ENCODE assay signal across 14 cellular contexts in the genomic region with DNA sequence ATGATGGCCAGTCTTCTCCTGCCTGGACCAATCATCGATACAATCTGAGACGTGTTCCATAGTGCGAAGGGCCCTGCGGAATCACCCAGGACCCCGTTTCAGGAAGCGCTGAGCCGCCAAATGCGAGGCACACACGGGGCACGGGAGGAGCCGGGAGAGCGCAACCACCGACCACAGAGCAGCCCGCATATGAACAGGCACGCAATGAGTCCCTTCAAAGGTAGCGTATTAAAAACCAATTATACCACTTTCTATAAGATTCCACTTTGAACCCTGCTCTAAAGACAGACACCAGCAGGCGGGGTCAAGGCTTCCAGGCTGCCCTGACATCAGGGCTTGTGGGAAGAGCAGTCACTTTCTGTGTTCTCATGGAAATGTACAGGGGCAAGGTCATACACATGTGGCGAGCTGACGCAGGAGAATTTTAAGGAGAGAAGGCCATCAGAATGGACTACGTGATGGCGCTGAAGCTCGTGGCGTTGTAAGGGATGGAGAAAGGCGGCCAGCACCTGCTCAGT. TPM values are rescaled to one million over a fixed set of nuclear protein-coding genes. Genes with fewer than 3 reads are reported as not detected.
DNase-seq lines count a peak whose midpoint lies in the region; ATAC-seq and TF ChIP-seq lines count a peak whose summit lies in the region.
"Had no signal": no experiment of that assay in that cellular context is flagged by ENCODE, and none has a peak within 500 bp of the region (broad histone marks: within the 10 kb centered on the region; RNA-seq: fewer than 3 reads in every experiment).

No MANE protein-coding gene starts in this region.

- TF ChIP-seq CTCF in activated CD8-positive, alpha-beta T cell treated with anti-CD3 and anti-CD28 coated beads for 36 hours (IDR thresholded peaks at IDR 0.05): no peak
- TF ChIP-seq CTCF in activated B cell treated with CpG ODN at 0.5 μM for 24 hours (IDR thresholded peaks at IDR 0.05): no peak
- no peak for TF ChIP-seq CTCF in lower lobe of right lung (IDR thresholded peaks at IDR 0.05)
- TF ChIP-seq CTCF in stomach (IDR thresholded peaks at IDR 0.05): no peak

- H3K27ac ChIP-seq in lower lobe of right lung (peak overlapping the region; percentile 14), stomach (peak overlapping the region in 3 of 5 donors; percentile 57 to 66 (median 61))
- H3K27ac ChIP-seq: GM23248 had no signal

- peaks cover 21% of the 10 kb centered on the region for H3K36me3 ChIP-seq in lower lobe of right lung
- H3K36me3 ChIP-seq in stomach: peaks cover 0 to 23% (median 21%) of the 10 kb centered on the region in 4 donors
- H3K36me3 ChIP-seq: right lobe of liver had no signal

- CTCF ChIA-PET in activated CD8-positive, alpha-beta T cell treated with anti-CD3 and anti-CD28 coated beads for 36 hours (lab: Charles Lee): interaction anchor here (0.7 to 4.3 kb wide), 4 partner anchors 9 to 24 kb away, joined by 3 to 16 read pairs (median 4); no protein-coding TSS in a partner anchor
- CTCF ChIA-PET in activated CD8-positive, alpha-beta T cell treated with anti-CD3 and anti-CD28 coated beads, Interleukin-2, amount 10 ng/mL, durations not matched to agents 7 days and 5 days (lab: Charles Lee): interaction anchor here (0.8 to 1.0 kb wide), 2 partner anchors 13 to 24 kb away, joined by 3 to 4 read pairs; no protein-coding TSS in a partner anchor
- CTCF ChIA-PET in activated B cell treated with CpG ODN at 0.5 μM for 24 hours (lab: Charles Lee): interaction anchor here (2.2 kb wide), 1 partner anchor 24 kb away, joined by 8 read pairs; no protein-coding TSS in a partner anchor

- no peaks in the 10 kb centered on the region for H3K27me3 Mint-ChIP-seq in activated CD8-positive, alpha-beta T cell treated with anti-CD3 and anti-CD28 coated beads for 36 hours
- H3K27me3 Mint-ChIP-seq in activated CD8-positive, alpha-beta T cell treated with anti-CD3 and anti-CD28 coated beads, Interleukin-2, amount 10 ng/mL, durations not matched to agents 7 days and 5 days (ENCODE audit: low read depth): no peaks in the 10 kb centered on the region
- H3K27me3 Mint-ChIP-seq in activated B cell treated with CpG ODN at 0.5 μM for 24 hours: no peaks in the 10 kb centered on the region

- ATAC-seq in activated CD8-positive, alpha-beta T cell treated with anti-CD3 and anti-CD28 coated beads for 36 hours: no peak
- ATAC-seq in activated CD8-positive, alpha-beta T cell treated with anti-CD3 and anti-CD28 coated beads, Interleukin-2, amount 10 ng/mL, durations not matched to agents 7 days and 5 days: no peak
- ATAC-seq in activated B cell treated with CpG ODN at 0.5 μM for 24 hours (ENCODE audit: low read depth) (no peak), lower lobe of right lung (no peak), GM19467 (IDR thresholded peaks at IDR 0.05; ENCODE audit: unreplicated experiment) (no peak)

- H3K27me3 ChIP-seq in lower lobe of right lung (ENCODE audit: low read depth) (no peaks in the 10 kb centered on the region), stomach (no peaks in the 10 kb centered on the region)
- H3K27me3 ChIP-seq: brain microvascular endothelial cell, right lobe of liver had no signal

- H3K4me1 ChIP-seq in lower lobe of right lung (peaks cover 50% of the 10 kb centered on the region), stomach (peaks cover 22 to 62% (median 41%) of the 10 kb centered on the region in 4 donors)
- H3K4me1 ChIP-seq: right lobe of liver had no signal

- TF ChIP-seq EP300 in stomach (IDR thresholded peaks at IDR 0.05): no peak

- peak overlapping the region; percentile 28 for H3K4me3 Mint-ChIP-seq in activated CD8-positive, alpha-beta T cell treated with anti-CD3 and anti-CD28 coated beads for 36 hours
- no peak overlapping the region for H3K4me3 Mint-ChIP-seq in activated CD8-positive, alpha-beta T cell treated with anti-CD3 and anti-CD28 coated beads, Interleukin-2, amount 10 ng/mL, durations not matched to agents 7 days and 5 days
- H3K4me3 Mint-ChIP-seq in activated B cell treated with CpG ODN at 0.5 μM for 24 hours: peak overlapping the region; percentile 33

- no peaks in the 10 kb centered on the region for H3K9me3 ChIP-seq in lower lobe of right lung
- H3K9me3 ChIP-seq in stomach: no peaks in the 10 kb centered on the region
- H3K9me3 ChIP-seq: mucosa of descending colon, right lobe of liver had no signal

- TF ChIP-seq POLR2A in stomach (IDR thresholded peaks at IDR 0.05): no peak

- H3K4me1 Mint-ChIP-seq in activated CD8-positive, alpha-beta T cell treated with anti-CD3 and anti-CD28 coated beads for 36 hours (ENCODE audit: low read depth): peaks cover 43% of the 10 kb centered on the region
- H3K4me1 Mint-ChIP-seq in activated CD8-positive, alpha-beta T cell treated with anti-CD3 and anti-CD28 coated beads, Interleukin-2, amount 10 ng/mL, durations not matched to agents 7 days and 5 days (ENCODE audit: low read depth): peaks cover 26% of the 10 kb centered on the region
- H3K4me1 Mint-ChIP-seq in activated B cell treated with CpG ODN at 0.5 μM for 24 hours: peaks cover 49% of the 10 kb centered on the region

- intact Hi-C loops in activated CD8-positive, alpha-beta T cell treated with anti-CD3 and anti-CD28 coated beads for 36 hours (cut with micrococcal nuclease): no loop called here
- intact Hi-C loops in activated B cell treated with CpG ODN at 0.5 μM for 24 hours (cut with micrococcal nuclease) (loop anchor here (2.0 kb wide), 2 partner anchors 13 to 25 kb away; no protein-coding TSS in a partner anchor), lower lobe of right lung (cut with DNase I) (no loop called here), stomach (cut with DNase I; ENCODE audit: low total_unique reads) (no loop called here)

- POLR2A ChIA-PET in activated CD8-positive, alpha-beta T cell treated with anti-CD3 and anti-CD28 coated beads for 36 hours (lab: Charles Lee): interaction anchor here (0.5 to 1.8 kb wide), 8 partner anchors 9 to 123 kb away, joined by 3 to 6 read pairs (median 4); no protein-coding TSS in a partner anchor
- POLR2A ChIA-PET in activated CD8-positive, alpha-beta T cell treated with anti-CD3 and anti-CD28 coated beads, Interleukin-2, amount 10 ng/mL, durations not matched to agents 7 days and 5 days (lab: Charles Lee): no interaction called here
- POLR2A ChIA-PET in activated B cell treated with CpG ODN at 0.5 μM for 24 hours (lab: Charles Lee): interaction anchor here (0.6 to 2.1 kb wide), 4 partner anchors 15 to 81 kb away, joined by 3 to 5 read pairs (median 4); no protein-coding TSS in a partner anchor

- peaks cover 16% of the 10 kb centered on the region for H3K36me3 Mint-ChIP-seq in activated CD8-positive, alpha-beta T cell treated with anti-CD3 and anti-CD28 coated beads for 36 hours (ENCODE audit: low read depth)
- H3K36me3 Mint-ChIP-seq in activated CD8-positive, alpha-beta T cell treated with anti-CD3 and anti-CD28 coated beads, Interleukin-2, amount 10 ng/mL, durations not matched to agents 7 days and 5 days (ENCODE audit: low read depth): peaks cover 8% of the 10 kb centered on the region
- peaks cover 44% of the 10 kb centered on the region for H3K36me3 Mint-ChIP-seq in activated B cell treated with CpG ODN at 0.5 μM for 24 hours (ENCODE audit: low read depth)

- H3K4me3 ChIP-seq in lower lobe of right lung (no peak overlapping the region), stomach (no peak overlapping the region)
- H3K4me3 ChIP-seq: GM23248, mucosa of descending colon, right lobe of liver had no signal

- no peak for DNase-seq in activated CD8-positive, alpha-beta T cell treated with anti-CD3 and anti-CD28 coated beads for 36 hours
- DNase-seq in activated CD8-positive, alpha-beta T cell treated with anti-CD3 and anti-CD28 coated beads, Interleukin-2, amount 10 ng/mL, durations not matched to agents 7 days and 5 days: no peak
- DNase-seq in activated B cell treated with CpG ODN at 0.5 μM for 24 hours (no peak), lower lobe of right lung (no peak), stomach (peak; percentile 18), NAMALWA (ENCODE audit: low spot score) (no peak)
- DNase-seq in activated naive CD4-positive, alpha-beta T cell treated with Interleukin-2 at 50 U/mL for 16 hours: no peak
- DNase-seq: brain microvascular endothelial cell, GM23248, NCI-H146, NCI-H774 had no signal

- H3K27ac Mint-ChIP-seq in activated CD8-positive, alpha-beta T cell treated with anti-CD3 and anti-CD28 coated beads for 36 hours: peak overlapping the region; percentile 66
- H3K27ac Mint-ChIP-seq in activated CD8-positive, alpha-beta T cell treated with anti-CD3 and anti-CD28 coated beads, Interleukin-2, amount 10 ng/mL, durations not matched to agents 7 days and 5 days: no peak overlapping the region
- peak overlapping the region; percentile 27 for H3K27ac Mint-ChIP-seq in activated B cell treated with CpG ODN at 0.5 μM for 24 hours

- no peaks in the 10 kb centered on the region for H3K9me3 Mint-ChIP-seq in activated CD8-positive, alpha-beta T cell treated with anti-CD3 and anti-CD28 coated beads for 36 hours
- H3K9me3 Mint-ChIP-seq in activated CD8-positive, alpha-beta T cell treated with anti-CD3 and anti-CD28 coated beads, Interleukin-2, amount 10 ng/mL, durations not matched to agents 7 days and 5 days (ENCODE audit: insufficient read depth): no peaks in the 10 kb centered on the region
- no peaks in the 10 kb centered on the region for H3K9me3 Mint-ChIP-seq in activated B cell treated with CpG ODN at 0.5 μM for 24 hours

- WGBS in stomach, 5 donors: 87 to 94% (median 92%) methylated on average over 24 of the region's 24 CpGs

RNA-seq across cellular contexts. Expression of a gene that starts 46.1 kb away (rescaled TPM):
- total RNA-seq in activated CD8-positive, alpha-beta T cell treated with anti-CD3 and anti-CD28 coated beads for 36 hours: under 1 TPM; 0.11 to 0.14 TPM
- not detected for total RNA-seq in activated CD8-positive, alpha-beta T cell treated with anti-CD3 and anti-CD28 coated beads, Interleukin-2, amount 10 ng/mL, durations not matched to agents 7 days and 5 days
- total RNA-seq in activated B cell treated with CpG ODN at 0.5 μM for 24 hours (5.9 and 8.3 TPM in 2 replicates), lower lobe of right lung (0.47 TPM), stomach (1 to 10 TPM in 1 of 5 donors, under 1 TPM in 2, not detected in 2; under 0.01 to 1.4 (median 0.45) TPM)
- not detected for polyA plus RNA-seq in stomach
